ENCODE assay signal across 15 cellular contexts in the genomic region with DNA sequence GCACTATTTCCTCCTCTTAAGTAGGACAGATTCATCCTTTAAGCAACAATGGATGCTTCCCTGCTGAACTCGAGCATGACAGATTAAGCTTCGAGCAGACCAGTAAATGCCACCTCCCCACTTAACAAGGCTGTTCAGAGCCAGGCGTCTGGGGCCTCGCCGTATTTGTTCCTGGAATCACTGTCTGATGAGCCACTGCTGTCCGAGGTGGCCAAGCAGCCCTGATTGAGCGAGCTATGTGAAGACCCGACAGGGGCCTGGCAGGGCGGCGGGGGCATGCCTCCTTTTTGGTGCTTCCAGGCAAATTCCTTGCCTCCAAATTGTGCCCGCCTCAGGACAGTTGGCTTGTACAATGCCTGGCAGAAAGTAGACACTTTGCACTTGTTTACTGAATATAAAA.
DNase-seq lines count a peak whose midpoint lies in the region; TF ChIP-seq lines count a peak whose summit lies in the region.
"Had no signal": no experiment of that assay in that cellular context is flagged by ENCODE, and none has a peak within 500 bp of the region (broad histone marks: within the 10 kb centered on the region; RNA-seq: fewer than 3 reads in every experiment).

No MANE protein-coding gene starts in this region.

- H3K4me2 ChIP-seq in neural progenitor cell = no peak overlapping the region

- no peak overlapping the region for H3K27ac Mint-ChIP-seq in endodermal cell
- H3K27ac Mint-ChIP-seq in neural progenitor cell = no peak overlapping the region
- H3K27ac Mint-ChIP-seq: CD4-positive, alpha-beta memory T cell had no signal

- H4K20me1 ChIP-seq in neural progenitor cell (ENCODE audit: low read depth) = no peaks in the 10 kb centered on the region

- 83 to 87% methylated on average over 8 to 11 of the region's 11 CpGs for WGBS in endodermal cell (ENCODE audit: insufficient coverage in 1 of 2, insufficient read length in 1 of 2), 2 experiments

- H3K27me3 Mint-ChIP-seq in endodermal cell (ENCODE audit: insufficient read depth) (no peaks in the 10 kb centered on the region), neural progenitor cell (ENCODE audit: insufficient read depth, low read depth) (no peaks in the 10 kb centered on the region)
- H3K27me3 Mint-ChIP-seq: CD4-positive, alpha-beta memory T cell had no signal

- H3K36me3 ChIP-seq in endodermal cell (ENCODE audit: control insufficient read depth, insufficient read depth, low read length) = no peaks in the 10 kb centered on the region
- no peaks in the 10 kb centered on the region for H3K36me3 ChIP-seq in neural progenitor cell
- H3K36me3 ChIP-seq: BE2C, HAP-1, SJSA1 had no signal

- H3K9me3 Mint-ChIP-seq in endodermal cell (peaks cover 2% of the 10 kb centered on the region), neural progenitor cell (no peaks in the 10 kb centered on the region)

- H3K36me3 Mint-ChIP-seq in endodermal cell (ENCODE audit: low read depth) (no peaks in the 10 kb centered on the region), neural progenitor cell (no peaks in the 10 kb centered on the region)
- H3K36me3 Mint-ChIP-seq: CD4-positive, alpha-beta memory T cell had no signal

- H3K27ac ChIP-seq in endodermal cell (ENCODE audit: low read depth, low read length) = no peak overlapping the region
- H3K27ac ChIP-seq in neural progenitor cell = no peak overlapping the region
- H3K27ac ChIP-seq: SJSA1 had no signal

- H3F3A ChIP-seq in neural progenitor cell (ENCODE audit: low read depth) = no peaks in the 10 kb centered on the region

- TF ChIP-seq CTCF in endodermal cell (conservative IDR thresholded peaks at IDR 0.05) (no peak), neural progenitor cell (IDR thresholded peaks at IDR 0.05) (no peak)

- H3K4me1 Mint-ChIP-seq in endodermal cell = peaks cover 2% of the 10 kb centered on the region
- peaks cover 33% of the 10 kb centered on the region for H3K4me1 Mint-ChIP-seq in neural progenitor cell
- H3K4me1 Mint-ChIP-seq: CD4-positive, alpha-beta memory T cell had no signal

- H3K4me1 ChIP-seq in endodermal cell (ENCODE audit: control insufficient read depth, insufficient read depth, low read length) (no peaks in the 10 kb centered on the region), neural progenitor cell (peaks cover 16% of the 10 kb centered on the region)
- H3K4me1 ChIP-seq: BE2C, HAP-1, SJSA1 had no signal

- H3K79me2 ChIP-seq in neural progenitor cell (ENCODE audit: low read depth) = no peaks in the 10 kb centered on the region

- H3K9me3 ChIP-seq in endodermal cell (ENCODE audit: control insufficient read depth, low read length) (no peaks in the 10 kb centered on the region), neural progenitor cell (ENCODE audit: low read depth) (no peaks in the 10 kb centered on the region)
- H3K9me3 ChIP-seq: BE2C, HAP-1 had no signal

- peak; percentile 3 for DNase-seq in M059J (ENCODE audit: low read depth)
- DNase-seq in NCI-H82 (lab: John Stamatoyannopoulos, UW) = peak; percentile 56
- peak; percentile 53 for DNase-seq in endodermal cell
- peak; percentile 68 for DNase-seq in neural progenitor cell (ENCODE audit: low spot score)
- no peak for DNase-seq in activated CD4-positive, alpha-beta T cell treated with anti-CD3 and anti-CD28 coated beads for 4 hours
- no peak for DNase-seq in GF-D8 (lab: John Stamatoyannopoulos, UW)
- no peak for DNase-seq in SK-N-DZ (ENCODE audit: low spot score)
- DNase-seq: BE2C; CD4-positive, alpha-beta memory T cell; NCI-H1048; NCI-H1694; NCI-H2107; RPMI8226 had no signal

- H3K4me3 Mint-ChIP-seq in endodermal cell = no peak overlapping the region
- no peak overlapping the region for H3K4me3 Mint-ChIP-seq in neural progenitor cell
- H3K4me3 Mint-ChIP-seq: CD4-positive, alpha-beta memory T cell had no signal

- no peak overlapping the region for H3K9ac ChIP-seq in endodermal cell (ENCODE audit: extremely low read depth, low read length, poor library complexity, severe bottlenecking)
- H3K9ac ChIP-seq in neural progenitor cell = no peak overlapping the region

- H3K4me3 ChIP-seq in endodermal cell (ENCODE audit: low read length) (no peak overlapping the region), neural progenitor cell (no peak overlapping the region)
- H3K4me3 ChIP-seq: HAP-1, SJSA1 had no signal

- no peak overlapping the region for H2AFZ ChIP-seq in neural progenitor cell (replicated peaks)

- no peaks in the 10 kb centered on the region for H3K27me3 ChIP-seq in endodermal cell (ENCODE audit: control insufficient read depth, insufficient read depth, low read length, poor library complexity, severe bottlenecking)
- H3K27me3 ChIP-seq in neural progenitor cell = no peaks in the 10 kb centered on the region
- H3K27me3 ChIP-seq: BE2C, SJSA1 had no signal

Comparison
In these comparisons a context has a peak if more than half of its experiments do, and no peak if none do; other contexts are left out.
1. DNase-seq: peak in M059J (single experiment), NCI-H82 (single experiment), endodermal cell (single experiment) and neural progenitor cell (single experiment); none in activated CD4-positive, alpha-beta T cell treated with anti-CD3 and anti-CD28 coated beads for 4 hours (0 of 2), GF-D8 (single experiment) and SK-N-DZ (single experiment).